In genomic region chr2:166180951-166181812, GRCh38 we compare ENCODE assay signal across 9 cellular contexts. TPM values are rescaled to one million over a fixed set of nuclear protein-coding genes. Genes with fewer than 3 reads are reported as not detected.
DNase-seq lines count a peak whose midpoint lies in the region; ATAC-seq lines count a peak whose summit lies in the region.
"Had no signal": no experiment of that assay in that cellular context is flagged by ENCODE, and none has a peak within 500 bp of the region (broad histone marks: within the 10 kb centered on the region; RNA-seq: fewer than 3 reads in every experiment).

No MANE protein-coding gene starts in this region.

- CTCF ChIA-PET in activated CD4-positive, alpha-beta T cell treated with anti-CD3 and anti-CD28 coated beads, Interleukin-2, amount 10 ng/mL, durations not matched to agents 7 days and 5 days (lab: Charles Lee): interaction anchor here (0.6 kb wide), 1 partner anchor 70 kb away, joined by 3 read pairs; no protein-coding TSS in a partner anchor
- CTCF ChIA-PET in CD4-positive, alpha-beta memory T cell (lab: Charles Lee; ENCODE audit: partially characterized antibody): interaction anchor here (1.4 kb wide), 1 partner anchor 10 kb away, joined by 4 read pairs; no protein-coding TSS in a partner anchor

- intact Hi-C loops in posterior vena cava (cut with DNase I): no loop called here
- intact Hi-C loops in CD4-positive, alpha-beta memory T cell (cut with micrococcal nuclease): no loop called here

- H3K4me1 Mint-ChIP-seq in activated CD4-positive, alpha-beta T cell treated with anti-CD3 and anti-CD28 coated beads, Interleukin-2, amount 10 ng/mL, durations not matched to agents 7 days and 5 days: no peaks in the 10 kb centered on the region
- no peaks in the 10 kb centered on the region for H3K4me1 Mint-ChIP-seq in CD4-positive, alpha-beta memory T cell

- POLR2A ChIA-PET in activated CD4-positive, alpha-beta T cell treated with anti-CD3 and anti-CD28 coated beads, Interleukin-2, amount 10 ng/mL, durations not matched to agents 7 days and 5 days (lab: Charles Lee): no interaction called here
- POLR2A ChIA-PET in CD4-positive, alpha-beta memory T cell (lab: Charles Lee; ENCODE audit: partially characterized antibody): no interaction called here

- DNase-seq in D341Med (ENCODE audit: low spot score) (peak; percentile 61), NCI-H2107 (lab: John Stamatoyannopoulos, UW) (peak; percentile 7), glomerular visceral epithelial cell (ENCODE audit: extremely low spot score) (peak; percentile 67), posterior vena cava (ENCODE audit: low spot score) (peak; percentile 76)
- DNase-seq in activated CD4-positive, alpha-beta T cell treated with anti-CD3 and anti-CD28 coated beads, Interleukin-2, amount 10 ng/mL, durations not matched to agents 7 days and 5 days: peak; percentile 29
- DNase-seq in CD4-positive, alpha-beta memory T cell: no peak

- H3K4me3 ChIP-seq in CD4-positive, alpha-beta memory T cell (ENCODE audit: low read length in 2 of 2): no peak overlapping the region

- no peaks in the 10 kb centered on the region for H3K27me3 ChIP-seq in CD4-positive, alpha-beta memory T cell (ENCODE audit: insufficient read depth, low read length)

- H3K4me1 ChIP-seq in CD4-positive, alpha-beta memory T cell (ENCODE audit: insufficient read depth, low read length): no peaks in the 10 kb centered on the region

- no peaks in the 10 kb centered on the region for H3K36me3 Mint-ChIP-seq in activated CD4-positive, alpha-beta T cell treated with anti-CD3 and anti-CD28 coated beads, Interleukin-2, amount 10 ng/mL, durations not matched to agents 7 days and 5 days (ENCODE audit: low read depth)
- H3K36me3 Mint-ChIP-seq in CD4-positive, alpha-beta memory T cell: no peaks in the 10 kb centered on the region

- H3K4me3 Mint-ChIP-seq in activated CD4-positive, alpha-beta T cell treated with anti-CD3 and anti-CD28 coated beads, Interleukin-2, amount 10 ng/mL, durations not matched to agents 7 days and 5 days: no peak overlapping the region
- H3K4me3 Mint-ChIP-seq in CD4-positive, alpha-beta memory T cell: no peak overlapping the region

- H3K9me3 Mint-ChIP-seq in activated CD4-positive, alpha-beta T cell treated with anti-CD3 and anti-CD28 coated beads, Interleukin-2, amount 10 ng/mL, durations not matched to agents 7 days and 5 days: no peaks in the 10 kb centered on the region
- H3K9me3 Mint-ChIP-seq in CD4-positive, alpha-beta memory T cell: peaks cover 0 to 3% (median 0%) of the 10 kb centered on the region in 8 donors

- H3K36me3 ChIP-seq in CD4-positive, alpha-beta memory T cell (ENCODE audit: insufficient read depth, low read length): no peaks in the 10 kb centered on the region

- H3K27ac ChIP-seq in CD4-positive, alpha-beta memory T cell (ENCODE audit: low read depth, low read length): no peak overlapping the region

- no peaks in the 10 kb centered on the region for H3K9me3 ChIP-seq in CD4-positive, alpha-beta memory T cell (ENCODE audit: control insufficient read depth in 1 of 2, low read length in 2 of 2)

- H3K27me3 Mint-ChIP-seq in activated CD4-positive, alpha-beta T cell treated with anti-CD3 and anti-CD28 coated beads, Interleukin-2, amount 10 ng/mL, durations not matched to agents 7 days and 5 days: peaks cover 6% of the 10 kb centered on the region
- peaks cover 0 to 3% of the 10 kb centered on the region in 2 donors for H3K27me3 Mint-ChIP-seq in CD4-positive, alpha-beta memory T cell

- no peak overlapping the region for H3K27ac Mint-ChIP-seq in activated CD4-positive, alpha-beta T cell treated with anti-CD3 and anti-CD28 coated beads, Interleukin-2, amount 10 ng/mL, durations not matched to agents 7 days and 5 days
- no peak overlapping the region for H3K27ac Mint-ChIP-seq in CD4-positive, alpha-beta memory T cell

- peak; percentile 83 for ATAC-seq in GM19043 (IDR thresholded peaks at IDR 0.05; ENCODE audit: low read depth, unreplicated experiment)
- ATAC-seq in HG03095 (IDR thresholded peaks at IDR 0.05; ENCODE audit: unreplicated experiment): peak; percentile 92

RNA-seq across cellular contexts. Expression of gene SCN1A, which starts 53.4 kb away (rescaled TPM):
- total RNA-seq in activated CD4-positive, alpha-beta T cell treated with anti-CD3 and anti-CD28 coated beads, Interleukin-2, amount 10 ng/mL, durations not matched to agents 7 days and 5 days: not detected
- total RNA-seq in posterior vena cava: not detected
- total RNA-seq in CD4-positive, alpha-beta memory T cell: not detected
- not detected for polyA plus RNA-seq in CD4-positive, alpha-beta memory T cell
- total RNA-seq: activated CD8-positive, alpha-beta memory T cell treated with anti-CD3 and anti-CD28 coated beads for 36 hours had no signal

Comparison
In these comparisons a context has a peak if more than half of its experiments do, and no peak if none do; other contexts are left out.
1. DNase-seq: peak in D341Med (single experiment), NCI-H2107 (single experiment), activated CD4-positive, alpha-beta T cell treated with anti-CD3 and anti-CD28 coated beads, Interleukin-2, amount 10 ng/mL, durations not matched to agents 7 days and 5 days (single experiment), glomerular visceral epithelial cell (single experiment) and posterior vena cava (single experiment); none in CD4-positive, alpha-beta memory T cell (0 of 5).